In genomic region chr18:48750485-48751175, GRCh38 we compare ENCODE assay signal across 16 cellular contexts.
DNase-seq lines count a peak whose midpoint lies in the region; ATAC-seq and TF ChIP-seq lines count a peak whose summit lies in the region.
"Had no signal": no experiment of that assay in that cellular context is flagged by ENCODE, and none has a peak within 500 bp of the region (broad histone marks: within the 10 kb centered on the region; RNA-seq: fewer than 3 reads in every experiment).

No MANE protein-coding gene starts in this region.

- H3K4me1 ChIP-seq in OCI-LY7 (ENCODE audit: insufficient read depth, low read length, poor library complexity, severe bottlenecking), result no peaks in the 10 kb centered on the region

- in situ Hi-C loops in KBM-7 (cut with MboI; ENCODE audit: low pct_unique_long_range_greater_than_20kb, low sequenced_read_pairs), result no loop called here

- H3K9me3 Mint-ChIP-seq in stimulated activated effector memory CD8-positive, alpha-beta T cell treated with anti-CD3 and anti-CD28 coated beads, Interleukin-12 subunit alpha, Interleukin-12 subunit beta, amount 100 ng/mL, for 72 hours, result no peaks in the 10 kb centered on the region
- H3K9me3 Mint-ChIP-seq: activated CD8-positive, alpha-beta T cell treated with anti-CD3 and anti-CD28 coated beads for 36 hours; activated T-helper 2 cell treated with anti-CD3 and anti-CD28 coated beads, Interferon-gamma antibody, Interleukin-2, Interleukin-4, amounts not matched to agents 10 μg/mL and 5 μg/mL and 100 μg/mL, durations not matched to agents 14 hours and 24 hours and 36 hours had no signal

- no peak overlapping the region for H3K4me3 ChIP-seq in OCI-LY7 (ENCODE audit: low read depth, low read length, poor library complexity, severe bottlenecking)
- H3K4me3 ChIP-seq: cardiac muscle cell had no signal

- CTCF ChIA-PET in OCI-LY7 (lab: Charles Lee; ENCODE audit: unreplicated experiment), result no interaction called here

- peak overlapping the region; percentile 10 for H3K27ac ChIP-seq in cingulate gyrus (ENCODE audit: low read depth, low read length)
- no peak overlapping the region for H3K27ac ChIP-seq in OCI-LY7 (ENCODE audit: low read depth, low read length, poor library complexity, severe bottlenecking)

- intact Hi-C loops in OCI-LY7 (cut with micrococcal nuclease; ENCODE audit: unreplicated experiment), result loop anchor here (10.0 kb wide), 1 partner anchor 276 kb away; no protein-coding TSS in a partner anchor

- ATAC-seq in left lobe of liver (peak; percentile 12), GM21381 (IDR thresholded peaks at IDR 0.05; ENCODE audit: unreplicated experiment) (no peak)
- ATAC-seq in stimulated activated effector memory CD8-positive, alpha-beta T cell treated with anti-CD3 and anti-CD28 coated beads, Interleukin-12 subunit alpha, Interleukin-12 subunit beta, amount 100 ng/mL, for 72 hours, result no peak
- ATAC-seq: activated CD8-positive, alpha-beta T cell treated with anti-CD3 and anti-CD28 coated beads for 36 hours had no signal

- no peaks in the 10 kb centered on the region for H4K20me1 ChIP-seq in OCI-LY7 (ENCODE audit: insufficient read depth, low read length)

- TF ChIP-seq CTCF in OCI-LY7 (conservative IDR thresholded peaks at IDR 0.05; ENCODE audit: low read length), result no peak

- H3K4me2 ChIP-seq in OCI-LY7 (ENCODE audit: low read length), result no peak overlapping the region

- H3K4me1 Mint-ChIP-seq in stimulated activated effector memory CD8-positive, alpha-beta T cell treated with anti-CD3 and anti-CD28 coated beads, Interleukin-12 subunit alpha, Interleukin-12 subunit beta, amount 100 ng/mL, for 72 hours, result peaks cover 6% of the 10 kb centered on the region

- no peaks in the 10 kb centered on the region for H3K36me3 ChIP-seq in OCI-LY7 (ENCODE audit: insufficient read depth, low read length)
- H3K36me3 ChIP-seq: cardiac muscle cell had no signal

- no peaks in the 10 kb centered on the region for H3K36me3 Mint-ChIP-seq in stimulated activated effector memory CD8-positive, alpha-beta T cell treated with anti-CD3 and anti-CD28 coated beads, Interleukin-12 subunit alpha, Interleukin-12 subunit beta, amount 100 ng/mL, for 72 hours

- no TSS peak for BruUV-seq in OCI-LY7 (replicated peaks; lab: Mats Ljungman, UMichigan)

- no peak overlapping the region for H3K4me3 Mint-ChIP-seq in stimulated activated effector memory CD8-positive, alpha-beta T cell treated with anti-CD3 and anti-CD28 coated beads, Interleukin-12 subunit alpha, Interleukin-12 subunit beta, amount 100 ng/mL, for 72 hours
- H3K4me3 Mint-ChIP-seq: activated CD8-positive, alpha-beta T cell treated with anti-CD3 and anti-CD28 coated beads for 36 hours; B cell had no signal

- POLR2A ChIA-PET in OCI-LY7 (lab: Charles Lee), result no interaction called here

- H3K9me2 ChIP-seq in OCI-LY7 (ENCODE audit: insufficient read depth, low read length), result no peaks in the 10 kb centered on the region

- DNase-seq in KBM-7, result peak; percentile 69
- DNase-seq in left lobe of liver (ENCODE audit: low spot score), result no peak
- no peak for DNase-seq in stimulated activated effector memory CD8-positive, alpha-beta T cell treated with anti-CD3 and anti-CD28 coated beads, Interleukin-12 subunit alpha, Interleukin-12 subunit beta, amount 100 ng/mL, for 72 hours (ENCODE audit: low spot score in 2 of 2)
- DNase-seq in stimulated activated CD4-positive, alpha-beta T cell treated with anti-CD3 and anti-CD28 coated beads, Interleukin-4, amount 100 ng/mL, for 1 hour, result no peak
- DNase-seq in OCI-LY7 (ENCODE audit: low spot score), result no peak
- no peak for DNase-seq in pons (ENCODE audit: low spot score)
- DNase-seq: activated CD8-positive, alpha-beta T cell treated with anti-CD3 and anti-CD28 coated beads for 36 hours; DMS53; hypothalamus; Karpas-422; NCI-H1930 had no signal

- H3K9me3 ChIP-seq in OCI-LY7 (ENCODE audit: low read length), result no peaks in the 10 kb centered on the region

- no peaks in the 10 kb centered on the region for H3K79me2 ChIP-seq in OCI-LY7 (ENCODE audit: insufficient read depth, low read depth, low read length)

- H2AFZ ChIP-seq in OCI-LY7 (ENCODE audit: low read length), result no peak overlapping the region

- H3K27ac Mint-ChIP-seq in stimulated activated effector memory CD8-positive, alpha-beta T cell treated with anti-CD3 and anti-CD28 coated beads, Interleukin-12 subunit alpha, Interleukin-12 subunit beta, amount 100 ng/mL, for 72 hours, result peak overlapping the region; percentile 54
- H3K27ac Mint-ChIP-seq: activated CD8-positive, alpha-beta T cell treated with anti-CD3 and anti-CD28 coated beads for 36 hours; activated T-helper 2 cell treated with anti-CD3 and anti-CD28 coated beads, Interferon-gamma antibody, Interleukin-2, Interleukin-4, amounts not matched to agents 10 μg/mL and 5 μg/mL and 100 μg/mL, durations not matched to agents 14 hours and 24 hours and 36 hours; B cell had no signal
